Comparison of ENCODE assay signal across 8 cellular contexts in genomic region chr2:237315170-237315880, GRCh38.
DNase-seq lines count a peak whose midpoint lies in the region; ATAC-seq and TF ChIP-seq lines count a peak whose summit lies in the region.

No MANE protein-coding gene starts in this region.

- H3K27ac ChIP-seq in transverse colon: peak overlapping the region; percentile 86 to 92 (median 90)

- intact Hi-C loops in transverse colon (cut with DNase I; ENCODE audit: low total_unique reads): loop anchor here (2.0 to 5.0 kb wide), 2 partner anchors 25 to 62 kb away; no protein-coding TSS in a partner anchor

- no peaks in the 10 kb centered on the region for H3K4me1 Mint-ChIP-seq in activated naive CD8-positive, alpha-beta T cell treated with anti-CD3 and anti-CD28 coated beads for 36 hours

- peak; percentile 22 for TF ChIP-seq CTCF in fibroblast of mammary gland (conservative IDR thresholded peaks at IDR 0.05; ENCODE audit: control insufficient read depth, insufficient read depth, low read depth, low read length)
- TF ChIP-seq CTCF in transverse colon (IDR thresholded peaks at IDR 0.05): peak in 2 of 5 experiments; percentile 17 to 25

- WGBS in transverse colon (ENCODE audit: low coverage in 1 of 2), 2 donors: 20 to 26% methylated on average over 6 to 14 of the region's 14 CpGs

- H3K4me1 ChIP-seq in NT2/D1 (ENCODE audit: insufficient read depth, insufficient read length) (peaks cover 5% of the 10 kb centered on the region), transverse colon (peaks cover 10 to 37% (median 26%) of the 10 kb centered on the region in 4 donors)

- H3K9me3 Mint-ChIP-seq in activated naive CD8-positive, alpha-beta T cell treated with anti-CD3 and anti-CD28 coated beads for 36 hours: no peaks in the 10 kb centered on the region

- no peaks in the 10 kb centered on the region for H3K36me3 Mint-ChIP-seq in activated naive CD8-positive, alpha-beta T cell treated with anti-CD3 and anti-CD28 coated beads for 36 hours

- peak; percentile 13 for TF ChIP-seq POLR2A in transverse colon (IDR thresholded peaks at IDR 0.05)

- H3K27me3 ChIP-seq in NT2/D1 (ENCODE audit: insufficient read depth, insufficient read length): no peaks in the 10 kb centered on the region
- H3K27me3 ChIP-seq in transverse colon: no peaks in the 10 kb centered on the region

- TF ChIP-seq EP300 in transverse colon (IDR thresholded peaks at IDR 0.05; ENCODE audit: low read depth): peak; percentile 74

- peak; percentile 33 for DNase-seq in NT2/D1 (ENCODE audit: low read depth, low spot score)
- peak; percentile 93 for DNase-seq in fibroblast of mammary gland (ENCODE audit: low read depth)
- peak; percentile 59 for DNase-seq in midbrain (lab: John Stamatoyannopoulos, UW)
- peak; percentile 76 for DNase-seq in transverse colon
- no peak for DNase-seq in DMS79 treated with DMSO at 0.1 percent for 48 hours (lab: John Stamatoyannopoulos, UW)
- no peak for DNase-seq in activated naive CD8-positive, alpha-beta T cell treated with anti-CD3 and anti-CD28 coated beads for 36 hours
- no peak for DNase-seq in NCI-H748 treated with DMSO at 0.1 percent for 48 hours (lab: John Stamatoyannopoulos, UW)

- no peak overlapping the region for H3K4me3 Mint-ChIP-seq in activated naive CD8-positive, alpha-beta T cell treated with anti-CD3 and anti-CD28 coated beads for 36 hours

- H3K36me3 ChIP-seq in NT2/D1 (ENCODE audit: insufficient read depth, insufficient read length, low read length) (no peaks in the 10 kb centered on the region), transverse colon (no peaks in the 10 kb centered on the region)

- no peaks in the 10 kb centered on the region for H3K27me3 Mint-ChIP-seq in activated naive CD8-positive, alpha-beta T cell treated with anti-CD3 and anti-CD28 coated beads for 36 hours

- H3K9ac ChIP-seq in NT2/D1 (ENCODE audit: insufficient read length, low read depth): no peak overlapping the region

- ATAC-seq in GM19324 (IDR thresholded peaks at IDR 0.05; ENCODE audit: low FRiP score, unreplicated experiment): no peak

- in situ Hi-C loops in transverse colon (cut with MboI; ENCODE audit: low pct_ligation_motif_present in 1 of 4, low pct_unique_long_range_greater_than_20kb in 1 of 4, low sequenced_read_pairs in 3 of 4): no loop called here

- no peak overlapping the region for H3K27ac Mint-ChIP-seq in activated naive CD8-positive, alpha-beta T cell treated with anti-CD3 and anti-CD28 coated beads for 36 hours

- no peaks in the 10 kb centered on the region for H3K9me3 ChIP-seq in NT2/D1 (ENCODE audit: insufficient read depth, low read length)
- no peaks in the 10 kb centered on the region for H3K9me3 ChIP-seq in transverse colon

- H3K4me3 ChIP-seq in NT2/D1 (ENCODE audit: insufficient read length, low read depth): no peak overlapping the region
- no peak overlapping the region for H3K4me3 ChIP-seq in fibroblast of mammary gland (ENCODE audit: control insufficient read depth, low read depth, low read length)
- H3K4me3 ChIP-seq in transverse colon: no peak overlapping the region

Comparison
In these comparisons a context has a peak if more than half of its experiments do, and no peak if none do; other contexts are left out.
1. DNase-seq: peak in NT2/D1 (single experiment), fibroblast of mammary gland (single experiment), midbrain (single experiment) and transverse colon (single experiment); none in DMS79 treated with DMSO at 0.1 percent for 48 hours (single experiment), activated naive CD8-positive, alpha-beta T cell treated with anti-CD3 and anti-CD28 coated beads for 36 hours (single experiment) and NCI-H748 treated with DMSO at 0.1 percent for 48 hours (single experiment).